Comparison of ENCODE assay signal across 1 cellular context in genomic region chr9:84694248-84694647, GRCh38.
TF ChIP-seq lines count a peak whose summit lies in the region.

No MANE protein-coding gene starts in this region.

TF ChIP-seq in HepG2, 621 proteins besides CTCF, POLR2A, EP300 and RAD21 (continued from another document):
- TF ChIP-seq ZNF609 (CRISPR knock-in tag; IDR thresholded peaks at IDR 0.05; ENCODE audit: borderline replicate concordance) = no peak
- no peak for TF ChIP-seq ZNF574 (CRISPR knock-in tag; IDR thresholded peaks at IDR 0.05)
- no peak for TF ChIP-seq ZNF782 (CRISPR knock-in tag; IDR thresholded peaks at IDR 0.05; ENCODE audit: borderline replicate concordance)
- TF ChIP-seq ZNF776 (CRISPR knock-in tag; IDR thresholded peaks at IDR 0.05) = no peak
- no peak for TF ChIP-seq PAF1 (CRISPR knock-in tag; IDR thresholded peaks at IDR 0.05)
- TF ChIP-seq ATF7 (IDR thresholded peaks at IDR 0.05) = no peak
- TF ChIP-seq ATF7 (CRISPR knock-in tag; IDR thresholded peaks at IDR 0.05) = no peak
- no peak for TF ChIP-seq ZNF740 (CRISPR knock-in tag; IDR thresholded peaks at IDR 0.05)
- no peak for TF ChIP-seq REPIN1 (CRISPR knock-in tag; IDR thresholded peaks at IDR 0.05; ENCODE audit: borderline replicate concordance, low read depth)
- no peak for TF ChIP-seq JUND (CRISPR knock-in tag; IDR thresholded peaks at IDR 0.05)
- TF ChIP-seq CENPT (CRISPR knock-in tag; IDR thresholded peaks at IDR 0.05; ENCODE audit: low read depth) = no peak
- TF ChIP-seq RELA (CRISPR knock-in tag; IDR thresholded peaks at IDR 0.05) = no peak
- no peak for TF ChIP-seq ZBTB7B (CRISPR knock-in tag; IDR thresholded peaks at IDR 0.05)
- no peak for TF ChIP-seq CHCHD3 (CRISPR knock-in tag; IDR thresholded peaks at IDR 0.05)
- TF ChIP-seq ZNF644 (CRISPR knock-in tag; IDR thresholded peaks at IDR 0.05; ENCODE audit: low read depth) = no peak
- TF ChIP-seq YEATS2 (CRISPR knock-in tag; IDR thresholded peaks at IDR 0.05; ENCODE audit: borderline replicate concordance) = no peak
- no peak for TF ChIP-seq ZNF138 (CRISPR knock-in tag; IDR thresholded peaks at IDR 0.05; ENCODE audit: low read depth)
- no peak for TF ChIP-seq ZNF878 (CRISPR knock-in tag; IDR thresholded peaks at IDR 0.05)
- no peak for TF ChIP-seq ZNF512 (CRISPR knock-in tag; IDR thresholded peaks at IDR 0.05)
